In genomic region chrX:319579-320125, GRCh38 we compare ENCODE assay signal across 9 cellular contexts. TPM values are rescaled to one million over a fixed set of nuclear protein-coding genes. Genes with fewer than 3 reads are reported as not detected.
DNase-seq lines count a peak whose midpoint lies in the region; ATAC-seq, FAIRE-seq and TF ChIP-seq lines count a peak whose summit lies in the region.
"Had no signal": no experiment of that assay in that cellular context is flagged by ENCODE, and none has a peak within 500 bp of the region (broad histone marks: within the 10 kb centered on the region; RNA-seq: fewer than 3 reads in every experiment).

No MANE protein-coding gene starts in this region.

- TF ChIP-seq POLR2A in A549 (IDR thresholded peaks at IDR 0.05; ENCODE audit: low read length) (no peak), NB4 (IDR thresholded peaks at IDR 0.05; ENCODE audit: extremely low read depth, insufficient read length) (no peak)

- H3K4me3 ChIP-seq in A549 (peak overlapping the region; percentile 100), NB4 (ENCODE audit: low read depth, low read length) (peak overlapping the region; percentile 63), muscle layer of duodenum (ENCODE audit: low read depth in 1 of 2, low read length in 2 of 2) (peak overlapping the region; percentile 63 to 85)

- H3K4me2 ChIP-seq in A549 = peak overlapping the region; percentile 98

- no peak for TF ChIP-seq CTCF in A549 (IDR thresholded peaks at IDR 0.05)
- no peak for TF ChIP-seq CTCF in NB4 (IDR thresholded peaks at IDR 0.05; ENCODE audit: low read depth, low read length)

- FAIRE-seq in A549 (lab: Jason Lieb, UNC) = no peak
- FAIRE-seq: TTC549 had no signal

- 0% methylated on average over 4 of the region's 41 CpGs for WGBS in A549 (ENCODE audit: missing lambda C conversion rate)

- peaks cover 0 to 16% of the 10 kb centered on the region in 2 donors for H3K36me3 ChIP-seq in muscle layer of duodenum (ENCODE audit: control insufficient read depth in 1 of 2, insufficient read depth in 2 of 2, low read length in 2 of 2)

- H3K4me1 ChIP-seq in A549 = peaks cover 34% of the 10 kb centered on the region; the same call in 2 of the 3 replicates
- peaks cover 5 to 20% of the 10 kb centered on the region in 2 donors for H3K4me1 ChIP-seq in muscle layer of duodenum (ENCODE audit: control insufficient read depth in 1 of 2, insufficient read depth in 2 of 2, low read length in 2 of 2)

- DNase-seq in A549 (ENCODE audit: low read depth in 1 of 2, low spot score in 1 of 2) (no peak), NB4 (ENCODE audit: low read depth) (no peak), ecto neural progenitor cell (ENCODE audit: low spot score) (peak; percentile 71), medulla oblongata (ENCODE audit: extremely low spot score) (no peak), HCEC 1CT (no peak)

- H3K27me3 ChIP-seq in muscle layer of duodenum (ENCODE audit: low read depth, low read length) = no peaks in the 10 kb centered on the region

- H3K9me3 ChIP-seq in A549 = no peaks in the 10 kb centered on the region
- no peaks in the 10 kb centered on the region for H3K9me3 ChIP-seq in muscle layer of duodenum (ENCODE audit: control insufficient read depth in 1 of 2, low read length in 2 of 2)

- POLR2A ChIA-PET in A549 (lab: Yijun Ruan, JAX) = no interaction called here

- no peak for ATAC-seq in A549
- ATAC-seq in HG03520 (IDR thresholded peaks at IDR 0.05; ENCODE audit: unreplicated experiment) = no peak
- no peak for ATAC-seq in GM18868 (IDR thresholded peaks at IDR 0.05; ENCODE audit: unreplicated experiment)

- no peak for TF ChIP-seq EP300 in A549 (IDR thresholded peaks at IDR 0.05)

- TF ChIP-seq RAD21 in A549 (conservative IDR thresholded peaks at IDR 0.05 in 1 of 2, IDR thresholded peaks at IDR 0.05 in 1 of 2) = no peak

- H3K27ac ChIP-seq in A549 (peak overlapping the region; percentile 98 to 99), muscle layer of duodenum (ENCODE audit: low read length) (no peak overlapping the region)

- CTCF ChIA-PET in A549 (lab: Yijun Ruan, JAX) = no interaction called here

TF ChIP-seq in A549, 52 proteins besides CTCF, POLR2A, EP300 and RAD21:
- TF ChIP-seq HOXB13 (CRISPR knock-in tag; IDR thresholded peaks at IDR 0.05; ENCODE audit: low read depth) (no peak), FOSL2 (IDR thresholded peaks at IDR 0.05) (no peak), FOSL2 (CRISPR knock-in tag; IDR thresholded peaks at IDR 0.05) (no peak), HEYL (CRISPR knock-in tag; IDR thresholded peaks at IDR 0.05) (no peak), E2F6 (IDR thresholded peaks at IDR 0.05; ENCODE audit: borderline replicate concordance, low read depth) (no peak), REST (IDR thresholded peaks at IDR 0.05) (no peak), RARB (CRISPR knock-in tag; IDR thresholded peaks at IDR 0.05) (no peak), MAZ (IDR thresholded peaks at IDR 0.05; ENCODE audit: borderline replicate concordance, low read depth, low read length) (no peak), ZNF302 (CRISPR knock-in tag; IDR thresholded peaks at IDR 0.05) (no peak), TP53 (CRISPR knock-in tag; IDR thresholded peaks at IDR 0.05) (no peak), HMGXB4 (CRISPR knock-in tag; IDR thresholded peaks at IDR 0.05; ENCODE audit: borderline replicate concordance) (no peak), USF2 (IDR thresholded peaks at IDR 0.05) (no peak), FOSB (CRISPR knock-in tag; IDR thresholded peaks at IDR 0.05) (no peak), NR3C1 (IDR thresholded peaks at IDR 0.05) (no peak), CEBPB (IDR thresholded peaks at IDR 0.05) (no peak), HDAC2 (IDR thresholded peaks at IDR 0.05) (no peak), EHF (CRISPR knock-in tag; IDR thresholded peaks at IDR 0.05) (no peak), KDM1A (IDR thresholded peaks at IDR 0.05; ENCODE audit: low read depth) (no peak), PHF8 (IDR thresholded peaks at IDR 0.05; ENCODE audit: borderline replicate concordance, low read depth) (no peak), CBX8 (IDR thresholded peaks at IDR 0.05) (no peak)
- TF ChIP-seq, protein P1, sequence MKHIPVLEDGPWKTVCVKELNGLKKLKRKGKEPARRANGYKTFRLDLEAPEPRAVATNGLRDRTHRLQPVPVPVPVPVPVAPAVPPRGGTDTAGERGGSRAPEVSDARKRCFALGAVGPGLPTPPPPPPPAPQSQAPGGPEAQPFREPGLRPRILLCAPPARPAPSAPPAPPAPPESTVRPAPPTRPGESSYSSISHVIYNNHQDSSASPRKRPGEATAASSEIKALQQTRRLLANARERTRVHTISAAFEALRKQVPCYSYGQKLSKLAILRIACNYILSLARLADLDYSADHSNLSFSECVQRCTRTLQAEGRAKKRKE (CRISPR knock-in tag; IDR thresholded peaks at IDR 0.05; ENCODE audit: low read depth) = no peak

RNA-seq across cellular contexts. Expression of gene GTPBP6, which starts 1.1 kb away (rescaled TPM):
- polyA plus RNA-seq in A549 (2011; rRNA removed) (22.9 and 26.0 TPM in 2 replicates), A549 (2017; fragmentation: RNase III; extraction: RNeasy Plus Mini Kit Qiagen cat#74134 plus additional on column Dnase treatment) (36.1 to 41.2 TPM (median 39.4 TPM) in 3 replicates)
- polyA plus RNA-seq in A549 (2012; cell fraction: cytosol; rRNA removed) = 64.3 and 74.2 TPM in 2 replicates
- 78.8 and 93.8 TPM in 2 replicates for polyA plus RNA-seq in A549 (2012; cell fraction: nucleus; rRNA removed)
- 10.2 and 14.8 TPM in 2 replicates for polyA minus RNA-seq in A549 (2011; rRNA and poly(A)+ RNA removed)

RNA-seq across cellular contexts. Expression of gene PLCXD1, which starts 38.5 kb away (rescaled TPM):
- polyA plus RNA-seq in A549 (2011; rRNA removed) (67.9 and 87.0 TPM in 2 replicates), A549 (2017; fragmentation: RNase III; extraction: RNeasy Plus Mini Kit Qiagen cat#74134 plus additional on column Dnase treatment) (60.7 to 70.3 TPM (median 64.6 TPM) in 3 replicates)
- polyA plus RNA-seq in A549 (2012; cell fraction: cytosol; rRNA removed) = 80.7 and 97.7 TPM in 2 replicates
- 200 and 211 TPM in 2 replicates for polyA plus RNA-seq in A549 (2012; cell fraction: nucleus; rRNA removed)
- 101 and 220 TPM in 2 replicates for polyA minus RNA-seq in A549 (2011; rRNA and poly(A)+ RNA removed)
